17 cellular contexts compared by ENCODE assay signal in genomic region chr6:3237761-3238662, GRCh38. TPM values are rescaled to one million over a fixed set of nuclear protein-coding genes. Genes with fewer than 3 reads are reported as not detected.
DNase-seq lines count a peak whose midpoint lies in the region; ATAC-seq and TF ChIP-seq lines count a peak whose summit lies in the region.
"Had no signal": no experiment of that assay in that cellular context is flagged by ENCODE, and none has a peak within 500 bp of the region (broad histone marks: within the 10 kb centered on the region; RNA-seq: fewer than 3 reads in every experiment).

No MANE protein-coding gene starts in this region.

- H2BK120ac ChIP-seq in neuronal stem cell (ENCODE audit: low read depth, low read length), result no peak overlapping the region

- no CpG with 5 or more reads among the region's 24 CpGs for WGBS in neuronal stem cell (ENCODE audit: extremely low coverage in 2 of 2, insufficient read length in 2 of 2, insufficient replicate concordance in 1 of 2), 2 donors

- H3K79me1 ChIP-seq in neuronal stem cell (ENCODE audit: low read depth, low read length), result no peaks in the 10 kb centered on the region

- peak overlapping the region; percentile 0 for H2BK5ac ChIP-seq in neuronal stem cell (ENCODE audit: low read length)

- H3K36me3 ChIP-seq in DOHH2 (ENCODE audit: control insufficient read depth, low read length), result no peaks in the 10 kb centered on the region
- peaks cover 0 to 12% of the 10 kb centered on the region in 2 donors for H3K36me3 ChIP-seq in neuronal stem cell (replicated peaks in 1 of 2; ENCODE audit: control insufficient read depth in 2 of 2, insufficient read depth in 2 of 2, low read length in 2 of 2)
- no peaks in the 10 kb centered on the region for H3K36me3 ChIP-seq in Karpas-422 (ENCODE audit: insufficient read depth, low read length)
- H3K36me3 ChIP-seq: ovary, tibial artery had no signal

- DNase-seq in M059J (ENCODE audit: low read depth), result peak; percentile 25
- no peak for DNase-seq in neuronal stem cell (ENCODE audit: low spot score)
- no peak for DNase-seq in CD1c-positive myeloid dendritic cell (ENCODE audit: extremely low spot score)
- no peak for DNase-seq in DMS153 (lab: John Stamatoyannopoulos, UW)
- DNase-seq in Karpas-422, result no peak
- DNase-seq: activated CD8-positive, alpha-beta T cell treated with anti-CD3 and anti-CD28 coated beads, Interleukin-2, amount 10 ng/mL, durations not matched to agents 7 days and 5 days; effector CD4-positive, alpha-beta T cell; EL; immature natural killer cell; KG1; NCI-H2029; ovary had no signal

- no peak for TF ChIP-seq CTCF in DOHH2 (IDR thresholded peaks at IDR 0.05; ENCODE audit: low read depth, low read length, poor library complexity, severe bottlenecking)

- H3K27me3 ChIP-seq in DOHH2 (ENCODE audit: control insufficient read depth, low read length) (peaks cover 21% of the 10 kb centered on the region), neuronal stem cell (ENCODE audit: control insufficient read depth in 3 of 3, insufficient read depth in 3 of 3, low read depth in 1 of 3, low read length in 3 of 3) (no peaks in the 10 kb centered on the region), Karpas-422 (ENCODE audit: low read length) (no peaks in the 10 kb centered on the region)
- H3K27me3 ChIP-seq: ovary had no signal

- no peak overlapping the region for H2BK12ac ChIP-seq in neuronal stem cell (ENCODE audit: low read length)

- H3K79me2 ChIP-seq in DOHH2 (ENCODE audit: control insufficient read depth, low read length), result no peaks in the 10 kb centered on the region
- no peaks in the 10 kb centered on the region for H3K79me2 ChIP-seq in Karpas-422 (ENCODE audit: low read length)

- H3K9ac ChIP-seq in neuronal stem cell (ENCODE audit: low read depth, low read length, poor library complexity) (no peak overlapping the region), Karpas-422 (ENCODE audit: low read length) (no peak overlapping the region)

- H3K4ac ChIP-seq in neuronal stem cell (ENCODE audit: low read length), result no peak overlapping the region

- H4K20me1 ChIP-seq in DOHH2 (ENCODE audit: control insufficient read depth, insufficient read depth, low read depth, low read length) (no peaks in the 10 kb centered on the region), Karpas-422 (ENCODE audit: insufficient read depth, low read depth, low read length) (no peaks in the 10 kb centered on the region)

- H3K4me1 ChIP-seq in DOHH2 (ENCODE audit: control insufficient read depth, low read length) (peaks cover 30% of the 10 kb centered on the region), neuronal stem cell (ENCODE audit: control insufficient read depth in 2 of 2, insufficient read depth in 1 of 2, low read depth in 1 of 2, low read length in 2 of 2) (peaks cover 5 to 9% of the 10 kb centered on the region in 2 donors), Karpas-422 (ENCODE audit: low read length) (peaks cover 6% of the 10 kb centered on the region)
- H3K4me1 ChIP-seq: tibial artery had no signal

- no peaks in the 10 kb centered on the region for H3K9me3 ChIP-seq in DOHH2 (ENCODE audit: control insufficient read depth, insufficient read depth, low read length)
- H3K9me3 ChIP-seq in neuronal stem cell (replicated peaks in 1 of 2; ENCODE audit: control insufficient read depth in 2 of 2, insufficient read depth in 1 of 2, low read depth in 1 of 2, low read length in 2 of 2), result no peaks in the 10 kb centered on the region
- H3K9me3 ChIP-seq in Karpas-422 (ENCODE audit: low read length), result no peaks in the 10 kb centered on the region
- H3K9me3 ChIP-seq: ovary, tibial artery had no signal

- H4K8ac ChIP-seq in neuronal stem cell (ENCODE audit: low read depth, low read length), result no peak overlapping the region

- H2AFZ ChIP-seq in neuronal stem cell (ENCODE audit: low read length), result no peak overlapping the region
- H2AFZ ChIP-seq in Karpas-422 (ENCODE audit: low read length), result no peak overlapping the region

- no peak overlapping the region for H3K18ac ChIP-seq in neuronal stem cell (ENCODE audit: low read length)

- H4K91ac ChIP-seq in neuronal stem cell (ENCODE audit: low read depth, low read length, poor library complexity), result no peak overlapping the region

- peak overlapping the region; percentile 58 for H3K4me2 ChIP-seq in DOHH2 (ENCODE audit: low read length)
- no peak overlapping the region for H3K4me2 ChIP-seq in neuronal stem cell (ENCODE audit: insufficient read depth, low read length, poor library complexity, severe bottlenecking)
- H3K4me2 ChIP-seq in Karpas-422 (ENCODE audit: low read depth, low read length, poor library complexity, severe bottlenecking), result no peak overlapping the region

- no peak overlapping the region for H3K27ac ChIP-seq in DOHH2 (ENCODE audit: low read depth, low read length)
- H3K27ac ChIP-seq in angular gyrus (ENCODE audit: low read depth, low read length), result peak overlapping the region; percentile 40
- H3K27ac ChIP-seq in neuronal stem cell (replicated peaks; ENCODE audit: low read length), result no peak overlapping the region
- H3K27ac ChIP-seq in Karpas-422 (ENCODE audit: low read length), result no peak overlapping the region
- H3K27ac ChIP-seq: C4-2B, ovary, tibial artery had no signal

- no peak overlapping the region for H2AK5ac ChIP-seq in neuronal stem cell (ENCODE audit: low read depth, low read length)

- peak overlapping the region; percentile 54 for H2BK15ac ChIP-seq in neuronal stem cell (ENCODE audit: low read length)

- no peak overlapping the region for H3K23ac ChIP-seq in neuronal stem cell (ENCODE audit: low read depth, low read length, poor library complexity)

- H3K4me3 ChIP-seq in DOHH2 (ENCODE audit: low read length) (peak overlapping the region; percentile 22; the same call in 1 of the 2 replicates), neuronal stem cell (ENCODE audit: low read length in 2 of 2) (no peak overlapping the region), Karpas-422 (ENCODE audit: low read length) (no peak overlapping the region)
- H3K4me3 ChIP-seq: ovary, tibial artery had no signal

- H3K9me2 ChIP-seq in DOHH2 (replicated peaks; ENCODE audit: control insufficient read depth, low read length), result no peaks in the 10 kb centered on the region
- H3K9me2 ChIP-seq in Karpas-422 (replicated peaks; ENCODE audit: insufficient read depth, low read length), result no peaks in the 10 kb centered on the region

- H3K14ac ChIP-seq in neuronal stem cell (ENCODE audit: low read length), result no peak overlapping the region

- ATAC-seq in GM18873 (IDR thresholded peaks at IDR 0.05; ENCODE audit: low FRiP score, unreplicated experiment), result no peak
- ATAC-seq: activated CD8-positive, alpha-beta T cell treated with anti-CD3 and anti-CD28 coated beads, Interleukin-2, amount 10 ng/mL, durations not matched to agents 7 days and 5 days had no signal

- no peaks in the 10 kb centered on the region; the same call in 1 of the 2 replicates for H3F3A ChIP-seq in DOHH2 (ENCODE audit: control insufficient read depth, insufficient read depth)

RNA-seq across cellular contexts. Expression of gene TUBB2B, which starts 10.6 kb away (rescaled TPM):
- 60.1 and 127 TPM in 2 replicates for total RNA-seq in M059J (2014; rRNA removed; shearing (Covaris generic))
- polyA plus RNA-seq in neuronal stem cell (2013, experiment 1 of 2), result 370 TPM
- polyA plus RNA-seq in neuronal stem cell (2013, experiment 2 of 2), result 372 TPM
- 0.34 TPM in 1 of 2 replicates, not detected in the other for total RNA-seq in Karpas-422 (2014; rRNA removed; shearing (Covaris generic); ENCODE audit: low replicate concordance)
- total RNA-seq: activated CD8-positive, alpha-beta T cell treated with anti-CD3 and anti-CD28 coated beads, Interleukin-2, amount 10 ng/mL, durations not matched to agents 7 days and 5 days had no signal

RNA-seq across cellular contexts. Expression of gene PSMG4, which starts 20.7 kb away (rescaled TPM):
- total RNA-seq in M059J (2014; rRNA removed; shearing (Covaris generic)), result 29.9 and 35.1 TPM in 2 replicates
- polyA plus RNA-seq in neuronal stem cell (2013, experiment 1 of 2), result 24.7 TPM
- 24.4 TPM for polyA plus RNA-seq in neuronal stem cell (2013, experiment 2 of 2)
- 42.3 and 90.4 TPM in 2 replicates for total RNA-seq in Karpas-422 (2014; rRNA removed; shearing (Covaris generic); ENCODE audit: low replicate concordance)

Comparison
In these comparisons a context has a peak if more than half of its experiments do, and no peak if none do; other contexts are left out.
1. RNA of gene TUBB2B, which starts 10.6 kb away (total RNA-seq): 60.1 to 127 TPM in M059J; 0.34 TPM in Karpas-422; every median in the first group is over 10 times any median in the second.